Comparison of ENCODE assay signal across 24 cellular contexts in genomic region chr2:130381619-130382018, GRCh38. TPM values are rescaled to one million over a fixed set of nuclear protein-coding genes. Genes with fewer than 3 reads are reported as not detected.
DNase-seq lines count a peak whose midpoint lies in the region; ATAC-seq lines count a peak whose summit lies in the region.
"Had no signal": no experiment of that assay in that cellular context is flagged by ENCODE, and none has a peak within 500 bp of the region (broad histone marks: within the 10 kb centered on the region; RNA-seq: fewer than 3 reads in every experiment).

No MANE protein-coding gene starts in this region.

- no peak overlapping the region for H3K4me3 ChIP-seq in BLaER1
- no peak overlapping the region for H3K4me3 ChIP-seq in Karpas-422 (ENCODE audit: low read length)
- H3K4me3 ChIP-seq: body of pancreas, dorsolateral prefrontal cortex, GM23338, K562, lower lobe of right lung, tibial nerve had no signal

- H3K9me3 ChIP-seq in BLaER1, result no peaks in the 10 kb centered on the region
- no peaks in the 10 kb centered on the region for H3K9me3 ChIP-seq in Karpas-422 (ENCODE audit: low read length)
- H3K9me3 ChIP-seq: BE2C, body of pancreas, lower lobe of right lung, tibial nerve had no signal

- H3K9me2 ChIP-seq in Karpas-422 (replicated peaks; ENCODE audit: insufficient read depth, low read length), result no peaks in the 10 kb centered on the region

- H4K20me1 ChIP-seq in BLaER1 (peaks cover 27% of the 10 kb centered on the region), Karpas-422 (ENCODE audit: insufficient read depth, low read depth, low read length) (no peaks in the 10 kb centered on the region)

- peak; percentile 49 for DNase-seq in Karpas-422
- DNase-seq in dermis blood vessel endothelial cell, result peak; percentile 0
- no peak for DNase-seq in NCI-H1417 (lab: John Stamatoyannopoulos, UW)
- no peak for DNase-seq in activated CD4-positive, CD25-positive, alpha-beta regulatory T cell (lab: John Stamatoyannopoulos, UW)
- DNase-seq: ACHN; activated naive CD4-positive, alpha-beta T cell treated with anti-CD3 and anti-CD28 coated beads for 36 hours; BE2C; body of pancreas; dorsolateral prefrontal cortex; kidney glomerular epithelial cell; lower lobe of right lung; NCI-H1436; NCI-H2081 treated with DMSO at 0.1 percent for 48 hours; NCI-H226; NCI-H69; SIG-M5; stimulated activated CD4-positive, alpha-beta T cell treated with anti-CD3 and anti-CD28 coated beads, Interleukin-4, amount 100 ng/mL, for 24 hours had no signal

- peaks cover 66% of the 10 kb centered on the region for H3K4me1 ChIP-seq in BLaER1
- H3K4me1 ChIP-seq in Karpas-422 (ENCODE audit: low read length), result peaks cover 78% of the 10 kb centered on the region
- H3K4me1 ChIP-seq: BE2C had no signal

- H2AFZ ChIP-seq in Karpas-422 (ENCODE audit: low read length), result no peak overlapping the region
- H2AFZ ChIP-seq: GM23338 had no signal

- H3K9ac ChIP-seq in BLaER1 (no peak overlapping the region), Karpas-422 (ENCODE audit: low read length) (0 out of 2 replicates have a peak overlapping the region, but pooled peaks have one; percentile 8)

- no peaks in the 10 kb centered on the region for H3K27me3 ChIP-seq in BLaER1
- H3K27me3 ChIP-seq in Karpas-422 (ENCODE audit: low read length), result no peaks in the 10 kb centered on the region
- H3K27me3 ChIP-seq: BE2C, body of pancreas, dorsolateral prefrontal cortex, tibial nerve had no signal

- peak; percentile 41 for ATAC-seq in GM18868 (IDR thresholded peaks at IDR 0.05; ENCODE audit: unreplicated experiment)
- ATAC-seq in GM21390 (IDR thresholded peaks at IDR 0.05; ENCODE audit: unreplicated experiment), result no peak
- ATAC-seq: body of pancreas, GM23338, K562, lower lobe of right lung had no signal

- H3K27ac ChIP-seq in BLaER1 (no peak overlapping the region), Karpas-422 (ENCODE audit: low read length) (peak overlapping the region; percentile 93)
- H3K27ac ChIP-seq: body of pancreas, dorsolateral prefrontal cortex, lower lobe of right lung, tibial nerve, VCaP had no signal

- peaks cover 21% of the 10 kb centered on the region for H3K36me3 ChIP-seq in BLaER1
- H3K36me3 ChIP-seq in Karpas-422 (ENCODE audit: insufficient read depth, low read length), result peaks cover 16% of the 10 kb centered on the region
- H3K36me3 ChIP-seq: BE2C had no signal

- peak overlapping the region; percentile 75 for H3K4me2 ChIP-seq in BLaER1
- peak overlapping the region; percentile 0 for H3K4me2 ChIP-seq in Karpas-422 (ENCODE audit: low read depth, low read length, poor library complexity, severe bottlenecking)
- H3K4me2 ChIP-seq: GM23338 had no signal

- peaks cover 36% of the 10 kb centered on the region for H3K79me2 ChIP-seq in Karpas-422 (ENCODE audit: low read length)

RNA-seq across cellular contexts. Expression of gene PTPN18, which starts 25.8 kb away (rescaled TPM):
- total RNA-seq in Karpas-422 (2014; rRNA removed; shearing (Covaris generic); ENCODE audit: low replicate concordance), result 229 and 264 TPM in 2 replicates
- 36.9 and 56.6 TPM in 2 replicates for total RNA-seq in dermis blood vessel endothelial cell

RNA-seq across cellular contexts. Expression of gene IMP4, which starts 38.9 kb away (rescaled TPM):
- 233 and 379 TPM in 2 replicates for total RNA-seq in Karpas-422 (2014; rRNA removed; shearing (Covaris generic); ENCODE audit: low replicate concordance)
- 92.1 and 98.0 TPM in 2 replicates for total RNA-seq in dermis blood vessel endothelial cell

Comparison
In these comparisons a context has a peak if more than half of its experiments do, and no peak if none do; other contexts are left out.
1. DNase-seq: peak in Karpas-422 (single experiment) and dermis blood vessel endothelial cell (single experiment); none in NCI-H1417 (0 of 3) and activated CD4-positive, CD25-positive, alpha-beta regulatory T cell (0 of 4).